ENCODE assay signal across 18 cellular contexts in the genomic region with DNA sequence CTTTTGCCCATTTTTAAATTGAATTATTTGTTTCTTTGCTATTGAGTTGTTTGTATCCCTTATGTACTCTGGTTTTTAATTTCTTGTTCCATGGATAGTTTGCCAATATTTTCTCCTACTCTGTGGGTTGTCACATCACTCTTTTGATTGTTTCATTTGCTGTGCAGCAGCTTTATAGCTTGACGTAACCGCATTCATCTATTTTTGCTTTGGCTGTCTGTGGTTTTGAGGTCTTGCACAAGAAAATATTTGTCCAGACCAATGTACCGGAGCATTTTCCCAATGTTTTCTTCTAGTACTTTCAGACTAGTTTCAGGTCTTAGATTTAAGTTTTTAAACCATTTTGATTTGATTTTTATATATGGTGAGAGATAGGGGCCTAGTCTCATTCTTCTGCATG. TPM values are rescaled to one million over a fixed set of nuclear protein-coding genes. Genes with fewer than 3 reads are reported as not detected.
DNase-seq lines count a peak whose midpoint lies in the region; TF ChIP-seq lines count a peak whose summit lies in the region.
"Had no signal": no experiment of that assay in that cellular context is flagged by ENCODE, and none has a peak within 500 bp of the region (broad histone marks: within the 10 kb centered on the region; RNA-seq: fewer than 3 reads in every experiment).

No MANE protein-coding gene starts in this region.

- intact Hi-C loops in activated CD4-positive, alpha-beta T cell treated with anti-CD3 and anti-CD28 coated beads, Interleukin-2, amount 10 ng/mL, durations not matched to agents 24 days and 14 days (cut with micrococcal nuclease): no loop called here
- intact Hi-C loops in posterior vena cava (cut with DNase I): no loop called here

- peaks cover 4% of the 10 kb centered on the region for H3K9me3 Mint-ChIP-seq in activated CD4-positive, alpha-beta T cell treated with anti-CD3 and anti-CD28 coated beads, Interleukin-2, amount 10 ng/mL, durations not matched to agents 24 days and 14 days

- TF ChIP-seq CTCF in NB4 (IDR thresholded peaks at IDR 0.05; ENCODE audit: low read depth, low read length) (no peak), cardiac fibroblast (IDR thresholded peaks at IDR 0.05; ENCODE audit: low read depth, low read length) (no peak), osteoblast (IDR thresholded peaks at IDR 0.05; ENCODE audit: extremely low read depth, low read depth, low read length) (no peak)

- no peak overlapping the region for H2AFZ ChIP-seq in osteoblast (ENCODE audit: low read length)

- H3K36me3 ChIP-seq in BLaER1 (no peaks in the 10 kb centered on the region), osteoblast (ENCODE audit: insufficient read depth, low read length) (no peaks in the 10 kb centered on the region)
- H3K36me3 ChIP-seq: colonic mucosa had no signal

- H3K4me3 ChIP-seq in BLaER1 (no peak overlapping the region), NB4 (ENCODE audit: low read depth, low read length) (no peak overlapping the region), cardiac fibroblast (replicated peaks in 1 of 2; ENCODE audit: low read depth in 2 of 2, low read length in 2 of 2) (no peak overlapping the region), osteoblast (ENCODE audit: insufficient read depth, low read length) (peak overlapping the region; percentile 21)
- H3K4me3 ChIP-seq: colonic mucosa had no signal

- no peak overlapping the region for H3K4me3 Mint-ChIP-seq in activated CD4-positive, alpha-beta T cell treated with anti-CD3 and anti-CD28 coated beads, Interleukin-2, amount 10 ng/mL, durations not matched to agents 24 days and 14 days
- H3K4me3 Mint-ChIP-seq: type B pancreatic cell had no signal

- no peak overlapping the region for H3K9ac ChIP-seq in BLaER1

- no peaks in the 10 kb centered on the region for H3K36me3 Mint-ChIP-seq in activated CD4-positive, alpha-beta T cell treated with anti-CD3 and anti-CD28 coated beads, Interleukin-2, amount 10 ng/mL, durations not matched to agents 24 days and 14 days (ENCODE audit: low read depth)
- H3K36me3 Mint-ChIP-seq: type B pancreatic cell had no signal

- H3K4me2 ChIP-seq in BLaER1 (peak overlapping the region; percentile 62), osteoblast (ENCODE audit: insufficient read depth, low read length) (peak overlapping the region; percentile 71)

- DNase-seq in NB4 (ENCODE audit: low read depth) (peak; percentile 66), cardiac fibroblast (ENCODE audit: low read depth in 2 of 2) (peak; percentile 88 to 91), osteoblast (ENCODE audit: insufficient read length, low spot score, missing footprints) (peak; percentile 72), NCI-H82 (lab: John Stamatoyannopoulos, UW) (no peak), HUDEP-2 (lab: John Stamatoyannopoulos, UW; ENCODE audit: unreplicated experiment in 76 of 76) (no peak), posterior vena cava (ENCODE audit: low spot score) (no peak)
- no peak for DNase-seq in activated CD4-positive, alpha-beta T cell treated with anti-CD3 and anti-CD28 coated beads, Interleukin-2, amount 10 ng/mL, durations not matched to agents 24 days and 14 days
- DNase-seq: activated naive CD4-positive, alpha-beta T cell treated with anti-CD3 and anti-CD28 coated beads, Interleukin-2, amount 50 U/mL, for 16 hours; colonic mucosa; GOT3; Kasumi-1; NCI-H2081 treated with DMSO at 0.1 percent for 48 hours; posterior cingulate gyrus; stimulated activated CD4-positive, alpha-beta T cell treated with anti-CD3 and anti-CD28 coated beads, Interleukin-1b, Interleukin-23, amount 100 ng/mL, for 48 hours had no signal

- H3K9me3 ChIP-seq in BLaER1: peaks cover 25% of the 10 kb centered on the region
- no peaks in the 10 kb centered on the region for H3K9me3 ChIP-seq in osteoblast (ENCODE audit: low read depth, low read length)
- H3K9me3 ChIP-seq: colonic mucosa had no signal

- H3K27me3 Mint-ChIP-seq in activated CD4-positive, alpha-beta T cell treated with anti-CD3 and anti-CD28 coated beads, Interleukin-2, amount 10 ng/mL, durations not matched to agents 24 days and 14 days: peaks cover 7% of the 10 kb centered on the region
- H3K27me3 Mint-ChIP-seq: type B pancreatic cell had no signal

- no peaks in the 10 kb centered on the region for H3K79me2 ChIP-seq in osteoblast (ENCODE audit: insufficient read depth, low read length)

- H3K4me1 ChIP-seq in BLaER1 (peaks cover 17% of the 10 kb centered on the region), osteoblast (ENCODE audit: insufficient read depth, low read length) (peaks cover 13% of the 10 kb centered on the region)
- H3K4me1 ChIP-seq: colonic mucosa had no signal

- H3K27ac ChIP-seq in BLaER1 (no peak overlapping the region), osteoblast (ENCODE audit: low read depth, low read length) (peak overlapping the region; percentile 81)
- H3K27ac ChIP-seq: C4-2B, colonic mucosa, VCaP had no signal

- no peaks in the 10 kb centered on the region for H3K27me3 ChIP-seq in BLaER1
- H3K27me3 ChIP-seq in osteoblast (ENCODE audit: insufficient read depth, low read length): no peaks in the 10 kb centered on the region
- H3K27me3 ChIP-seq: colonic mucosa had no signal

- H3K27ac Mint-ChIP-seq in activated CD4-positive, alpha-beta T cell treated with anti-CD3 and anti-CD28 coated beads, Interleukin-2, amount 10 ng/mL, durations not matched to agents 24 days and 14 days: no peak overlapping the region
- H3K27ac Mint-ChIP-seq: type B pancreatic cell had no signal

- no peaks in the 10 kb centered on the region for H3K4me1 Mint-ChIP-seq in activated CD4-positive, alpha-beta T cell treated with anti-CD3 and anti-CD28 coated beads, Interleukin-2, amount 10 ng/mL, durations not matched to agents 24 days and 14 days

- TF ChIP-seq POLR2A in NB4 (IDR thresholded peaks at IDR 0.05; ENCODE audit: extremely low read depth, insufficient read length): no peak

- no peaks in the 10 kb centered on the region for H4K20me1 ChIP-seq in BLaER1
- H4K20me1 ChIP-seq in osteoblast (ENCODE audit: insufficient read depth, low read length): no peaks in the 10 kb centered on the region

RNA-seq across cellular contexts. Expression of gene ZNF366, which starts 36.2 kb away (rescaled TPM):
- not detected in 2 replicates for total RNA-seq in osteoblast
- total RNA-seq in activated CD4-positive, alpha-beta T cell treated with anti-CD3 and anti-CD28 coated beads, Interleukin-2, amount 10 ng/mL, durations not matched to agents 24 days and 14 days: not detected in 2 replicates
- total RNA-seq in posterior vena cava: 1 to 10 TPM; 5.0 to 5.1 TPM

Comparison
In these comparisons a context has a peak if more than half of its experiments do, and no peak if none do; other contexts are left out.
1. DNase-seq: peak in NB4 (single experiment), cardiac fibroblast (2 of 2) and osteoblast (single experiment); none in activated CD4-positive, alpha-beta T cell treated with anti-CD3 and anti-CD28 coated beads, Interleukin-2, amount 10 ng/mL, durations not matched to agents 24 days and 14 days (single experiment), NCI-H82 (single experiment), HUDEP-2 (0 of 76) and posterior vena cava (single experiment).